In the genomic region with DNA sequence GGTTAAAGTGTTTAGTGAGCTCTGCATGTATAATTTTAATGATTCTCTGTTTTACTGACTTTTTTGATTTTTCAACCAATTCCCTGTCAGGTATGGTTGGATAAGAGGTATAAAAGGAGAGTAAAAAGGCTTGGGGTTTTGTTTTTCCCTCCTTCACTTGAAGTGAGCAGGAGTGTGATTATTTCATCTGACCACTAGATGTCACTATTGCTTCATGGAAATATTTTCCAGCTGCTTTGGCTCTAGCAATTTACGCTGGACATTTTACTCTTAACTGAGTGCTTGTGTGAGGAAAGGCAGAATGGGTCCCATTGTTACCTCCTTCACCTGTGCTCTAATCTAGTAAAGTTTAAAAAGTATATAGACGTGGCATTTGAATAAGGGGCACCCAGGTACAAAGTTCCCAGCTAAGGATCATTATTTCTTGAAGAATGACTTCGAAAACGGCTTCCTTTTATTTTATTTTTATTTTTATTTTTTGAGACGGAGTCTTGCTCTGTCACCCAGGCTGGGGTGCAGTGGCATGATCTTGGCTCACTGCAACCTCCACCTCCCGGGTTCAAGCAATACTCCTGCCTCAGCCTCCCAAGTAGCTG, we compare ENCODE assay signal across 8 cellular contexts.
DNase-seq lines count a peak whose midpoint lies in the region; ATAC-seq and TF ChIP-seq lines count a peak whose summit lies in the region.

No MANE protein-coding gene starts in this region.

- peak; percentile 87 for ATAC-seq in GM19351 (IDR thresholded peaks at IDR 0.05; ENCODE audit: unreplicated experiment)
- ATAC-seq in right lobe of liver = peak; percentile 86 to 92 (median 88)
- ATAC-seq in HG02884 (IDR thresholded peaks at IDR 0.05; ENCODE audit: unreplicated experiment) = no peak

- H3K27me3 ChIP-seq in colonic mucosa (no peaks in the 10 kb centered on the region), right lobe of liver (no peaks in the 10 kb centered on the region)

- no peaks in the 10 kb centered on the region for H3K36me3 ChIP-seq in colonic mucosa
- no peaks in the 10 kb centered on the region for H3K36me3 ChIP-seq in right lobe of liver

- TF ChIP-seq CTCF in colonic mucosa (IDR thresholded peaks at IDR 0.05) = peak; percentile 80
- TF ChIP-seq CTCF in right lobe of liver (IDR thresholded peaks at IDR 0.05) = peak; percentile 81 to 94 (median 85)

- no peak for TF ChIP-seq POLR2A in right lobe of liver (IDR thresholded peaks at IDR 0.05)

- DNase-seq in CMK (ENCODE audit: low read depth) (peak; percentile 22), LHCN-M2 (ENCODE audit: low read depth) (peak; percentile 72), OCI-M2 (lab: John Stamatoyannopoulos, UW; ENCODE audit: unreplicated experiment) (peak; percentile 23), colonic mucosa (no peak), right lobe of liver (no peak), UCSD-AML1 (lab: John Stamatoyannopoulos, UW; ENCODE audit: unreplicated experiment) (no peak)

- WGBS in right lobe of liver (ENCODE audit: insufficient coverage, low coverage, low lambda C conversion rate, missing lambda C conversion rate) = 49% methylated on average over 6 of the region's 6 CpGs

- intact Hi-C loops in colonic mucosa (cut with DNase I) (loop anchor here (2.0 to 5.0 kb wide), 3 partner anchors 216 to 334 kb away; a partner anchor contains a TSS), right lobe of liver (cut with DNase I) (loop anchor here in 1 of 2 donors (10.0 kb wide), 1 partner anchor 334 kb away; no protein-coding TSS in a partner anchor)

- no peak overlapping the region for H3K9ac ChIP-seq in colonic mucosa (ENCODE audit: low read depth in 2 of 2, low read length in 2 of 2)

- H3K9me3 ChIP-seq in colonic mucosa = no peaks in the 10 kb centered on the region
- no peaks in the 10 kb centered on the region for H3K9me3 ChIP-seq in right lobe of liver

- H3K27ac ChIP-seq in colonic mucosa = no peak overlapping the region
- no peak overlapping the region for H3K27ac ChIP-seq in right lobe of liver

- H3K4me1 ChIP-seq in colonic mucosa (no peaks in the 10 kb centered on the region), right lobe of liver (no peaks in the 10 kb centered on the region)

- no peak overlapping the region for H3K4me3 ChIP-seq in colonic mucosa
- H3K4me3 ChIP-seq in right lobe of liver = no peak overlapping the region

Comparison
In these comparisons a context has a peak if more than half of its experiments do, and no peak if none do; other contexts are left out.
1. DNase-seq: peak in CMK (single experiment), LHCN-M2 (single experiment) and OCI-M2 (single experiment); none in colonic mucosa (single experiment), right lobe of liver (0 of 3) and UCSD-AML1 (single experiment).